In the genomic region with DNA sequence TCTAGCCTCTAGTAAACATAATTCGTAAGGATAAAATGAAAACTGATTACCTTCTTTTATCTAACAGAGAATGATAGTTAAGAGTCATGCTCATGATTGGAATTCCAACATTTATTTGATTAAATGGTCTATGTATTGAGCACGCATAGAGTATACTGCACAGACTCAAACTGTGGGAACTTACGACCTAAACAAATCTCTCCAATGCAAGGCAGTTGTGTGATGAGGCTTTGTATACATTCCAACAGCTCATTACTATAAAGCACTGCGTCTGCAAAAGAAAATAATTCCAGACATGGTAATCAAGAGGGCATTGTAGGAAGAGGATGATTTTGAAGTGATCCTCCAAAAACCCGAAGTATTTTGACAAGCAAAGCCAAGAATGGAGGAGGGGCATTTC, we compare ENCODE assay signal across 2 cellular contexts.
TF ChIP-seq lines count a peak whose summit lies in the region.

No MANE protein-coding gene starts in this region.

TF ChIP-seq in HepG2, 621 proteins besides CTCF, POLR2A, EP300 and RAD21:
- TF ChIP-seq ZNF33A (CRISPR knock-in tag; IDR thresholded peaks at IDR 0.05; ENCODE audit: borderline replicate concordance) (no peak), ZNF569 (CRISPR knock-in tag; IDR thresholded peaks at IDR 0.05; ENCODE audit: borderline replicate concordance) (no peak), ZNF749 (CRISPR knock-in tag; IDR thresholded peaks at IDR 0.05; ENCODE audit: borderline replicate concordance) (no peak), ZNF501 (CRISPR knock-in tag; IDR thresholded peaks at IDR 0.05) (no peak), ZNF337 (CRISPR knock-in tag; IDR thresholded peaks at IDR 0.05; ENCODE audit: borderline replicate concordance, low read depth) (no peak), HCFC1 (IDR thresholded peaks at IDR 0.05; ENCODE audit: low read depth, low read length) (no peak), TAF15 (IDR thresholded peaks at IDR 0.05; ENCODE audit: low read depth, low read length, poor library complexity, severe bottlenecking) (no peak), HOXA5 (CRISPR knock-in tag; IDR thresholded peaks at IDR 0.05) (no peak), ZNF75D (CRISPR knock-in tag; IDR thresholded peaks at IDR 0.05; ENCODE audit: borderline replicate concordance) (no peak), NFIB (CRISPR knock-in tag; IDR thresholded peaks at IDR 0.05; ENCODE audit: borderline replicate concordance) (no peak), NFRKB (IDR thresholded peaks at IDR 0.05) (no peak)
- TF ChIP-seq, protein P1, sequence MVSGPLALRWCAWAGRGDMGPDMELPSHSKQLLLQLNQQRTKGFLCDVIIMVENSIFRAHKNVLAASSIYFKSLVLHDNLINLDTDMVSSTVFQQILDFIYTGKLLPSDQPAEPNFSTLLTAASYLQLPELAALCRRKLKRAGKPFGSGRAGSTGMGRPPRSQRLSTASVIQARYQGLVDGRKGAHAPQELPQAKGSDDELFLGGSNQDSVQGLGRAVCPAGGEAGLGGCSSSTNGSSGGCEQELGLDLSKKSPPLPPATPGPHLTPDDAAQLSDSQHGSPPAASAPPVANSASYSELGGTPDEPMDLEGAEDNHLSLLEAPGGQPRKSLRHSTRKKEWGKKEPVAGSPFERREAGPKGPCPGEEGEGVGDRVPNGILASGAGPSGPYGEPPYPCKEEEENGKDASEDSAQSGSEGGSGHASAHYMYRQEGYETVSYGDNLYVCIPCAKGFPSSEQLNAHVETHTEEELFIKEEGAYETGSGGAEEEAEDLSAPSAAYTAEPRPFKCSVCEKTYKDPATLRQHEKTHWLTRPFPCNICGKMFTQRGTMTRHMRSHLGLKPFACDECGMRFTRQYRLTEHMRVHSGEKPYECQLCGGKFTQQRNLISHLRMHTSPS (CRISPR knock-in tag; IDR thresholded peaks at IDR 0.05; ENCODE audit: low read depth): no peak
TF ChIP-seq in HepG2: peak in this region for 0.

TF ChIP-seq in endothelial cell of umbilical vein, 7 proteins besides CTCF, POLR2A, EP300 and RAD21:
- no peak for TF ChIP-seq MYC (IDR thresholded peaks at IDR 0.05; ENCODE audit: low read depth, low read length)
- TF ChIP-seq GATA2 (IDR thresholded peaks at IDR 0.05; ENCODE audit: insufficient read depth, insufficient read length, low read depth, low read length): no peak
- no peak for TF ChIP-seq JUN (IDR thresholded peaks at IDR 0.05; ENCODE audit: borderline replicate concordance, insufficient read depth, insufficient read length, low read depth)
- no peak for TF ChIP-seq FOS (IDR thresholded peaks at IDR 0.05; ENCODE audit: borderline replicate concordance, insufficient read depth, low read length)
- no peak for TF ChIP-seq POLR2AphosphoS5 (IDR thresholded peaks at IDR 0.05; ENCODE audit: insufficient read depth, low read depth, low read length)
- TF ChIP-seq EZH2 (IDR thresholded peaks at IDR 0.05; ENCODE audit: borderline replicate concordance, low read depth, low read length, severe bottlenecking): no peak
- TF ChIP-seq, protein P2, sequence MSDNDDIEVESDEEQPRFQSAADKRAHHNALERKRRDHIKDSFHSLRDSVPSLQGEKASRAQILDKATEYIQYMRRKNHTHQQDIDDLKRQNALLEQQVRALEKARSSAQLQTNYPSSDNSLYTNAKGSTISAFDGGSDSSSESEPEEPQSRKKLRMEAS (IDR thresholded peaks at IDR 0.05; ENCODE audit: insufficient read depth, insufficient read length): no peak
